In the genomic region with DNA sequence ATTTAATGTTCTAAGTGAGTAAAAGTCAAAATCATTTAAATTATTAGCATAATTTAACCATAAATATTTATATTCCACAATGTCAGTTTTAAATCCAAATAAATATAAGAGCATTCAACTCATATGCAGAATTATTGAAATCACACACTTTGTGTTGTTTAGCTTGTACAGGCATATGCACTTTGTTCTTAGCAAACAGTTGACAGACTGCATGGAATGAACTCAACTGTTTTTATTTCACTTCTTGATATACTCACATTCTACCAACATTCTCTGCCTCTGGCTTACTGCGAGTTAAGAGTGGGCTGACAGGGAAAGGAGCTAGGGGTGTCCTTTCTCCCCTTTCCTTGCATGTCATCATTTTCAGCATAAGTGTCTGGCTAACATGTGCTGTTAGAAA, we compare ENCODE assay signal across 7 cellular contexts. TPM values are rescaled to one million over a fixed set of nuclear protein-coding genes. Genes with fewer than 3 reads are reported as not detected.
"Had no signal": no experiment of that assay in that cellular context is flagged by ENCODE, and none has a peak within 500 bp of the region (broad histone marks: within the 10 kb centered on the region; RNA-seq: fewer than 3 reads in every experiment).

No MANE protein-coding gene starts in this region.

- H3K27ac Mint-ChIP-seq: IgD-negative memory B cell had no signal

- FAIRE-seq: HTR-8/SVneo, K562 had no signal

- ATAC-seq: K562 had no signal

- H3K36me3 Mint-ChIP-seq: IgD-negative memory B cell had no signal

- H3K27ac ChIP-seq: HL-60 had no signal

- H3K4me1 Mint-ChIP-seq: IgD-negative memory B cell had no signal

- H3K4me3 ChIP-seq: K562 had no signal

- H3K4me3 Mint-ChIP-seq: IgD-negative memory B cell had no signal

- DNase-seq: KBM-7, KG1 had no signal

RNA-seq across cellular contexts. Expression of a gene that starts 7.6 kb away (rescaled TPM):
- total RNA-seq: HT-29 had no signal
- polyA plus RNA-seq: IgD-negative memory B cell had no signal
